ENCODE assay signal across 10 cellular contexts in the genomic region with DNA sequence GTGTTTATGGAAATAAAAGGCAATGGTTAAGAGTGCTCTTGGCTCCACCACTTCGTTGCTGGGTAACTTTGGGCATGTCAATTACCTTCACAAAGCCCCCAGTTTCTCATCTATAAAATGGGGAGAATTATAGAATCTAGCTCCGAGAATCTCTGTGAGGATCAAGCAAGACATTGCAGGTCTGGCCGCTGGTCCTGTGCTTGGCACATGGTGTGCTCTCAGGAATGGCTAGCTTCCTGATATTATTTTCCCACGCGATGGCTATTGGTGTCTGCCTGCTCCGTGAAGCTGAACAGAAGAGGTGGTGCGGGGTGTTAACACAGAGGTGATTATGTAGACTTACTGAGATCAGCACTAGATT. TPM values are rescaled to one million over a fixed set of nuclear protein-coding genes. Genes with fewer than 3 reads are reported as not detected.
"Had no signal": no experiment of that assay in that cellular context is flagged by ENCODE, and none has a peak within 500 bp of the region (broad histone marks: within the 10 kb centered on the region; RNA-seq: fewer than 3 reads in every experiment).

No MANE protein-coding gene starts in this region.

- DNase-seq: KBM-7, KG1 had no signal

- H3K4me2 ChIP-seq: KMS-11 had no signal

- H3K9me3 Mint-ChIP-seq: IgD-negative memory B cell had no signal

- H3K4me3 Mint-ChIP-seq: IgD-negative memory B cell had no signal

- H3K4me3 ChIP-seq: K562 had no signal

- H3K4me1 Mint-ChIP-seq: IgD-negative memory B cell had no signal

- H3K9ac ChIP-seq: KMS-11 had no signal

- H3K27ac ChIP-seq: HL-60, KMS-11 had no signal

- FAIRE-seq: HTR-8/SVneo, K562 had no signal

- H3K27ac Mint-ChIP-seq: IgD-negative memory B cell had no signal

- H3K36me3 Mint-ChIP-seq: IgD-negative memory B cell had no signal

RNA-seq across cellular contexts. Expression of a gene that starts 57.0 kb away (rescaled TPM):
- total RNA-seq: HT-29, HT1080, IMR-90, K562 had no signal
- polyA plus RNA-seq: IgD-negative memory B cell, IMR-90, K562 had no signal
